ENCODE assay signal across 10 cellular contexts in genomic region chr4:186201535-186202230, GRCh38. TPM values are rescaled to one million over a fixed set of nuclear protein-coding genes. Genes with fewer than 3 reads are reported as not detected.
DNase-seq lines count a peak whose midpoint lies in the region; ATAC-seq and TF ChIP-seq lines count a peak whose summit lies in the region.
"Had no signal": no experiment of that assay in that cellular context is flagged by ENCODE, and none has a peak within 500 bp of the region (broad histone marks: within the 10 kb centered on the region; RNA-seq: fewer than 3 reads in every experiment).

No MANE protein-coding gene starts in this region.

- TF ChIP-seq CTCF in fibroblast of lung (conservative IDR thresholded peaks at IDR 0.05 in 1 of 2, IDR thresholded peaks at IDR 0.05 in 1 of 2; ENCODE audit: low read depth in 1 of 2, low read length in 2 of 2) = peak; percentile 61 to 67

- DNase-seq in NCI-H2029 (lab: John Stamatoyannopoulos, UW) (peak; percentile 61), NCI-H2029 treated with DMSO at 0.1 percent for 48 hours (lab: John Stamatoyannopoulos, UW) (no peak), NCI-H460 (ENCODE audit: extremely low read depth, low read depth) (peak; percentile 24), activated T-cell treated with anti-CD3 and anti-CD28 coated beads for 1 hour (ENCODE audit: low read depth) (peak; percentile 35), fibroblast of lung (ENCODE audit: low read depth in 2 of 2) (peak in 1 of 2 donors; percentile 26), retina (peak; percentile 14), NCI-H1105 (lab: John Stamatoyannopoulos, UW) (no peak)

- H3K36me3 ChIP-seq in fibroblast of lung (ENCODE audit: control insufficient read depth, insufficient read depth, low read length) = no peaks in the 10 kb centered on the region

- ATAC-seq in HG02884 (IDR thresholded peaks at IDR 0.05; ENCODE audit: unreplicated experiment) = peak; percentile 65

- H3K79me2 ChIP-seq in fibroblast of lung (ENCODE audit: control insufficient read depth, insufficient read depth, low read length) = no peaks in the 10 kb centered on the region

- H3K4me1 ChIP-seq in fibroblast of lung (ENCODE audit: control insufficient read depth, extremely low read depth, insufficient read depth, low read length) = peaks cover 4% of the 10 kb centered on the region

- no peak overlapping the region for H3K27ac ChIP-seq in fibroblast of lung (ENCODE audit: insufficient read depth, low read length)
- H3K27ac ChIP-seq: BLaER1, epithelial cell of prostate had no signal

- no peaks in the 10 kb centered on the region for H4K20me1 ChIP-seq in fibroblast of lung (ENCODE audit: control insufficient read depth, extremely low read depth, insufficient read depth, low read length)
- H4K20me1 ChIP-seq: BLaER1 had no signal

- H3K27me3 ChIP-seq in fibroblast of lung (ENCODE audit: control insufficient read depth, insufficient read depth, low read length) = no peaks in the 10 kb centered on the region
- H3K27me3 ChIP-seq: BLaER1 had no signal

- no peak overlapping the region for H3K9ac ChIP-seq in fibroblast of lung (ENCODE audit: insufficient read depth, low read length)
- H3K9ac ChIP-seq: BLaER1 had no signal

- no peak overlapping the region for H2AFZ ChIP-seq in fibroblast of lung (ENCODE audit: low read length)

- H3K4me3 ChIP-seq in fibroblast of lung (replicated peaks in 1 of 4; ENCODE audit: control extremely low read depth in 1 of 4, insufficient read depth in 1 of 4, low read depth in 3 of 4, low read length in 4 of 4) = no peak overlapping the region
- H3K4me3 ChIP-seq: BLaER1 had no signal

- no peak overlapping the region for H3K4me2 ChIP-seq in fibroblast of lung (ENCODE audit: extremely low read depth, insufficient read depth, low read length)
- H3K4me2 ChIP-seq: BLaER1 had no signal

- H3K9me3 ChIP-seq in fibroblast of lung (ENCODE audit: control insufficient read depth, insufficient read depth, low read depth, low read length) = no peaks in the 10 kb centered on the region
- H3K9me3 ChIP-seq: BLaER1 had no signal

RNA-seq across cellular contexts. Expression of gene CYP4V2, which starts 10.3 kb away (rescaled TPM):
- 32.4 and 36.5 TPM in 2 replicates for total RNA-seq in NCI-H460 (2014; rRNA removed; shearing (Covaris generic))
- 7.0 and 8.8 TPM in 2 replicates for polyA plus RNA-seq in NCI-H460 (2014; cell fraction: nucleus; rRNA removed)
- 27.2 and 37.8 TPM in 2 replicates for total RNA-seq in fibroblast of lung
- polyA plus RNA-seq in fibroblast of lung = 8.2 and 17.2 TPM in 2 replicates
- 4.5 and 9.0 TPM in 2 replicates for polyA plus RNA-seq in fibroblast of lung (2012)
- 0.86 and 1.7 TPM in 2 replicates for polyA minus RNA-seq in fibroblast of lung (ENCODE audit: low replicate concordance)

RNA-seq across cellular contexts. Expression of gene KLKB1, which starts 25.6 kb away (rescaled TPM):
- total RNA-seq in NCI-H460 (2014; rRNA removed; shearing (Covaris generic)) = 0.15 TPM in 1 of 2 replicates, not detected in the other
- polyA plus RNA-seq in NCI-H460 (2014; cell fraction: nucleus; rRNA removed) = not detected in 2 replicates
- total RNA-seq in fibroblast of lung = 0.17 and 0.26 TPM in 2 replicates
- polyA plus RNA-seq in fibroblast of lung = 0.06 TPM in 2 replicates
- not detected in 2 replicates for polyA plus RNA-seq in fibroblast of lung (2012)
- not detected in 2 replicates for polyA minus RNA-seq in fibroblast of lung (ENCODE audit: low replicate concordance)

Comparison
In these comparisons a context has a peak if more than half of its experiments do, and no peak if none do; other contexts are left out.
1. DNase-seq: peak in NCI-H2029 (single experiment), NCI-H460 (single experiment), activated T-cell treated with anti-CD3 and anti-CD28 coated beads for 1 hour (single experiment) and retina (single experiment); none in NCI-H2029 treated with DMSO at 0.1 percent for 48 hours (single experiment) and NCI-H1105 (single experiment).